11 cellular contexts compared by ENCODE assay signal in the genomic region with DNA sequence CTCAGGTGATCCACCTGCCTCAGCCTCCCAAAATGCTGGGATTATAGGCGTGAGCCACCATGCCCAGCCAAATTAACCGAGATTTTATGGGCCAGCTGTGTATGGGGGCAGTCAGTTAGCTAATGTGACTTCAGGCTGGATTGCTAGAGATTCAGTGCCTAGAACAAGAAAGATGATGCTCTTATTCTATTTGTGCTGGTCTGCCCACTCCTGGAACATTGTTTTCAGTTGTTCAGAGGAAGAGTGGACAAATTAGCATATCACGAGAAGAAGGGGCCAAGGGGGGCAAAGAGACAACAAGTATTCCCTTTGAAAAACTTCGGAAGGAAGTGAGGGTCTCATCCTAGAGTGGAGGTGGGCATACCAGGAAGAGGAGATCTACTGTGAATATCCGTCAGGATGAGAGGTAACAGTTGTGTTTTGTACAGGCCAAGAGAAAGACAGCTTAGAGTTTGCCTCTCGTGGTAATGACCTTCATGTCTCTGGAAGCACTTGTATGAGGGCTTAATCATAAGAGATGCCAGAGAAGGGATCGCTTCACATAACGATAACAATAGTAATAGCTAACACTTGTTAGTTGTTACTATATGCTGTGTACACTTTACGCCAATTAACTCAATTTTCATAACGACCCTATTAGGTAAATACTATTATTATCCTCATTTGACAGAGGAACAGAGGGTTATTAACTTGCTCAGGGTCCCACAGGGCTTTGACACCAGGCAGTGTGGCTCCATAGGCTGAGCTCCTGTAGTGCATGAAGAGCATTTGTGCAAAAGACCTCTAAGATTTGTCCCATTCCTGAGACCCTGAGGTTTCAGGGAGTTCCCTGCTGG.
DNase-seq lines count a peak whose midpoint lies in the region; ATAC-seq and TF ChIP-seq lines count a peak whose summit lies in the region.
"Had no signal": no experiment of that assay in that cellular context is flagged by ENCODE, and none has a peak within 500 bp of the region (broad histone marks: within the 10 kb centered on the region; RNA-seq: fewer than 3 reads in every experiment).

No MANE protein-coding gene starts in this region.

- H3K4me1 ChIP-seq in sigmoid colon: peaks cover 0 to 43% (median 37%) of the 10 kb centered on the region in 4 donors

- H3K27ac ChIP-seq in sigmoid colon: peak overlapping the region in 3 of 4 donors; percentile 4 to 40 (median 29)
- H3K27ac ChIP-seq: 22Rv1 had no signal

- no peak overlapping the region for H3K4me3 ChIP-seq in sigmoid colon

- TF ChIP-seq EP300 in Ishikawa (IDR thresholded peaks at IDR 0.05; ENCODE audit: borderline replicate concordance): no peak
- TF ChIP-seq EP300 in sigmoid colon (IDR thresholded peaks at IDR 0.05): no peak

- no peaks in the 10 kb centered on the region for H3K36me3 ChIP-seq in sigmoid colon

- no peak for TF ChIP-seq CTCF in sigmoid colon (IDR thresholded peaks at IDR 0.05)

- TF ChIP-seq POLR2A in sigmoid colon (IDR thresholded peaks at IDR 0.05): no peak

- no peaks in the 10 kb centered on the region for H3K27me3 ChIP-seq in sigmoid colon

- no peaks in the 10 kb centered on the region for H3K9me3 ChIP-seq in sigmoid colon

- intact Hi-C loops in sigmoid colon (cut with DNase I): no loop called here

- DNase-seq in DMS 273 (lab: John Stamatoyannopoulos, UW; ENCODE audit: unreplicated experiment) (peak; percentile 35), DMS 273 treated with DMSO at 0.1 percent for 48 hours (lab: John Stamatoyannopoulos, UW) (no peak), amniotic epithelial cell (ENCODE audit: low read depth) (peak; percentile 30), sigmoid colon (no peak), AG20443 (ENCODE audit: low spot score) (no peak)
- DNase-seq in activated CD4-positive, alpha-beta T cell treated with anti-CD3 and anti-CD28 coated beads for 48 hours: no peak
- DNase-seq: activated naive CD4-positive, alpha-beta T cell treated with anti-CD3 and anti-CD28 coated beads for 36 hours had no signal

- no peak for TF ChIP-seq RAD21 in Ishikawa (IDR thresholded peaks at IDR 0.05; ENCODE audit: low read depth)

- ATAC-seq in HG03135 (IDR thresholded peaks at IDR 0.05; ENCODE audit: unreplicated experiment): no peak
- ATAC-seq: activated CD4-positive, CD25-positive, alpha-beta regulatory T cell treated with anti-CD3 and anti-CD28 coated beads, Interleukin-2, amount 50 U/mL, for 24 hours had no signal

- 69 to 74% methylated on average over 10 of the region's 10 CpGs for WGBS in sigmoid colon, 2 donors

TF ChIP-seq in Ishikawa, 13 proteins besides CTCF, POLR2A, EP300 and RAD21:
- TF ChIP-seq ZBTB7A (IDR thresholded peaks at IDR 0.05; ENCODE audit: low read depth) (0 out of 2 replicates have a peak, but pooled peaks have one; percentile 95), NFIC (IDR thresholded peaks at IDR 0.05) (no peak)

Comparison
In these comparisons a context has a peak if more than half of its experiments do, and no peak if none do; other contexts are left out.
1. DNase-seq: peak in DMS 273 (single experiment) and amniotic epithelial cell (single experiment); none in DMS 273 treated with DMSO at 0.1 percent for 48 hours (single experiment), sigmoid colon (single experiment), AG20443 (single experiment) and activated CD4-positive, alpha-beta T cell treated with anti-CD3 and anti-CD28 coated beads for 48 hours (single experiment).